Comparison of ENCODE assay signal across 1 cellular context in genomic region chr7:108051449-108051848, GRCh38.
TF ChIP-seq lines count a peak whose summit lies in the region.

No MANE protein-coding gene starts in this region.

TF ChIP-seq in SK-N-SH treated with all-trans-retinoic acid at 6 μM for 48 hours, 23 proteins besides CTCF, POLR2A, EP300 and RAD21 (continued from another document):
- no peak for TF ChIP-seq RARB (CRISPR knock-in tag; IDR thresholded peaks at IDR 0.05)
- no peak for TF ChIP-seq CREB5 (CRISPR knock-in tag; IDR thresholded peaks at IDR 0.05; ENCODE audit: low read depth)
- TF ChIP-seq ESRRG (CRISPR knock-in tag; IDR thresholded peaks at IDR 0.05) = no peak
- TF ChIP-seq TCF4 (CRISPR knock-in tag; IDR thresholded peaks at IDR 0.05; ENCODE audit: borderline replicate concordance) = no peak
- TF ChIP-seq ARNTL (CRISPR knock-in tag; IDR thresholded peaks at IDR 0.05; ENCODE audit: borderline replicate concordance, low read depth) = no peak
- no peak for TF ChIP-seq CSRNP3 (CRISPR knock-in tag; IDR thresholded peaks at IDR 0.05)
- TF ChIP-seq ISL1 (CRISPR knock-in tag; IDR thresholded peaks at IDR 0.05) = no peak
- no peak for TF ChIP-seq SNAI2 (CRISPR knock-in tag; IDR thresholded peaks at IDR 0.05)
